8 cellular contexts compared by ENCODE assay signal in the genomic region with DNA sequence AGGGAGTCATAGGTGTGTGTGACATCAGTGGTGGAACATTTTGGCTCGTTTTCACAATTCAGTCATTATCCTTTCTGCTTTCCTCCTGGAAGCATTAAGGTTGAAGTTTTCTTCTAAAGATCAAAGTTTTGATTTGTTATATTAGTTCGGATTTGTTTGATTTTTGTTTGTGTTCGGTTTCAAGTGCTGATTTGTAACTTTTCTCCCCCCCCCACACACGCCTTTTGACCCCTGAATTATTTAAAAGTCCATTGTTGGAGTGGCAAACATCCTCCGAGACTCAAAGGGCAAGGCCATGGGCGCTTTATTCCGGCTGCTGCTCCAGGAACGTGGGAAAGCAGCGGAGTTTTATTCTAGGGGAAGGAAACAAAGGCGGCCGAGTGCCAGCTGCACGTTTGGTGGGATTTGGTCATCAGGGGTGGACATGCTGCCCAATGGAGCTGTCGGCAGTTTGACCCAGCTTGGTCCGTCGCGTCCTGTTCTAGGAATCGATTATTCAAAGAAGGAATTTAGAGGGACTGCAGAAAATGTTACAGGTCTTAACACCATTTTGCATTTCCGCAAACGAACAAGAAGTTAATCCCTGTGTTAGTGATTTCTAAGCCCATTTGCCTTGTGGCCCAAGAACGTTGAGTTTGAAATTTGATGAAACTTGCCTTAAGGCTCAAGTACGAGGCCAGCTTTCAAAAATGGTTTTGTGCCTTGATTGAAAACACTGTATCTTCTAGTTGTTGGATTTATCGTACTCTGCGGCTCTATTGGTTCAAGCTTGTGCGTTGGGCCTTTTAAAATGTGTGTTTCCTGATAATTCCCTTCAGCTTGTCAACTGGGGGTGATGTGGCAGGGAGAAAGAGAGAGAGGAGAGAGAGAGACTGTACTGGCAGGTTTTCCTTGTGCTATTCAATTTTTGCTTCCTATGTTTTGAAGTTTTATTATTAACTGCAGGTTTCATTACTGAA. TPM values are rescaled to one million over a fixed set of nuclear protein-coding genes. Genes with fewer than 3 reads are reported as not detected.
DNase-seq lines count a peak whose midpoint lies in the region; ATAC-seq and TF ChIP-seq lines count a peak whose summit lies in the region.

No MANE protein-coding gene starts in this region.

- DNase-seq in AG09309 (ENCODE audit: low read depth) = no peak
- DNase-seq in HCEC 1CT = peak; percentile 5
- DNase-seq in activated B cell treated with CpG ODN at 0.5 μM for 24 hours = no peak
- DNase-seq in foreskin fibroblast = peak in 1 of 2 donors; percentile 35
- DNase-seq in stimulated activated CD4-positive, alpha-beta T cell treated with anti-CD3 and anti-CD28 coated beads, Interleukin-4, amount 100 ng/mL, for 4 hours = no peak

- H3K4me1 Mint-ChIP-seq in activated B cell treated with CpG ODN at 0.5 μM for 24 hours = peaks cover 42% of the 10 kb centered on the region

- H3K27me3 Mint-ChIP-seq in activated B cell treated with CpG ODN at 0.5 μM for 24 hours = no peaks in the 10 kb centered on the region

- no peaks in the 10 kb centered on the region for H3K36me3 ChIP-seq in neutrophil

- ATAC-seq in activated B cell treated with CpG ODN at 0.5 μM for 24 hours (ENCODE audit: low read depth) = no peak
- ATAC-seq in HG02642 (IDR thresholded peaks at IDR 0.05; ENCODE audit: poor library complexity, unreplicated experiment) = no peak
- ATAC-seq in HG03469 (IDR thresholded peaks at IDR 0.05; ENCODE audit: unreplicated experiment) = no peak

- intact Hi-C loops in activated B cell treated with CpG ODN at 0.5 μM for 24 hours (cut with micrococcal nuclease) = loop anchor here (2.0 kb wide), 7 partner anchors 39 to 293 kb away; a partner anchor contains a TSS

- peaks cover 2% of the 10 kb centered on the region for H3K36me3 Mint-ChIP-seq in activated B cell treated with CpG ODN at 0.5 μM for 24 hours (ENCODE audit: low read depth)

- CTCF ChIA-PET in activated B cell treated with CpG ODN at 0.5 μM for 24 hours (lab: Charles Lee) = interaction anchor here (0.9 kb wide), 1 partner anchor 14 kb away, joined by 3 read pairs; no protein-coding TSS in a partner anchor

- H3K9me3 ChIP-seq in neutrophil = no peaks in the 10 kb centered on the region

- peaks cover 7 to 16% of the 10 kb centered on the region in 2 experiments for H3K4me1 ChIP-seq in neutrophil (ENCODE audit: control insufficient read depth in 1 of 2, insufficient read depth in 1 of 2, low read depth in 1 of 2, low read length in 1 of 2)

- H3K27ac ChIP-seq in neutrophil = peak overlapping the region; percentile 83

- peak overlapping the region; percentile 90 for H3K4me3 Mint-ChIP-seq in activated B cell treated with CpG ODN at 0.5 μM for 24 hours

- H3K27me3 ChIP-seq in neutrophil = no peaks in the 10 kb centered on the region

- no peaks in the 10 kb centered on the region for H3K9me3 Mint-ChIP-seq in activated B cell treated with CpG ODN at 0.5 μM for 24 hours

- POLR2A ChIA-PET in activated B cell treated with CpG ODN at 0.5 μM for 24 hours (lab: Charles Lee) = interaction anchor here (0.5 to 1.4 kb wide), 6 partner anchors 40 to 293 kb away, joined by 3 to 6 read pairs (median 4); a partner anchor contains a TSS

- TF ChIP-seq CTCF in AG09309 (IDR thresholded peaks at IDR 0.05; ENCODE audit: control insufficient read depth, insufficient read depth, low read depth, low read length, missing control alignments) = no peak
- TF ChIP-seq CTCF in activated B cell treated with CpG ODN at 0.5 μM for 24 hours (IDR thresholded peaks at IDR 0.05) = no peak
- no peak for TF ChIP-seq CTCF in foreskin fibroblast (IDR thresholded peaks at IDR 0.05; ENCODE audit: low read depth, low read length)
- TF ChIP-seq CTCF in neutrophil (IDR thresholded peaks at IDR 0.05) = no peak

- peak overlapping the region; percentile 92 for H3K27ac Mint-ChIP-seq in activated B cell treated with CpG ODN at 0.5 μM for 24 hours

- H3K4me3 ChIP-seq in AG09309 (ENCODE audit: control insufficient read depth, low read depth, low read length) (peak overlapping the region; percentile 50), foreskin fibroblast (ENCODE audit: low read depth in 1 of 2, low read length in 2 of 2) (peak overlapping the region; percentile 65 to 74), neutrophil (ENCODE audit: low read depth in 1 of 2, low read length in 1 of 2) (peak overlapping the region; percentile 77 to 78)

RNA-seq across cellular contexts. Expression of a gene that starts 0.6 kb away (rescaled TPM):
- 15.4 and 19.2 TPM in 2 replicates for total RNA-seq in activated B cell treated with CpG ODN at 0.5 μM for 24 hours
